ENCODE assay signal across 15 cellular contexts in genomic region chr13:100604909-100605308, GRCh38. TPM values are rescaled to one million over a fixed set of nuclear protein-coding genes. Genes with fewer than 3 reads are reported as not detected.
DNase-seq lines count a peak whose midpoint lies in the region; ATAC-seq and TF ChIP-seq lines count a peak whose summit lies in the region.
"Had no signal": no experiment of that assay in that cellular context is flagged by ENCODE, and none has a peak within 500 bp of the region (broad histone marks: within the 10 kb centered on the region; RNA-seq: fewer than 3 reads in every experiment).

No MANE protein-coding gene starts in this region.

- H3K9me3 ChIP-seq in right cardiac atrium (ENCODE audit: control insufficient read depth, low read length) (no peaks in the 10 kb centered on the region), right atrium auricular region (no peaks in the 10 kb centered on the region)
- H3K9me3 ChIP-seq: A549, Caco-2 had no signal

- no peaks in the 10 kb centered on the region for H3K27me3 Mint-ChIP-seq in activated CD8-positive, alpha-beta T cell treated with anti-CD3 and anti-CD28 coated beads for 36 hours
- H3K27me3 Mint-ChIP-seq: CD4-positive, alpha-beta T cell had no signal

- ATAC-seq in right cardiac atrium: peak; percentile 55 to 76
- no peak for ATAC-seq in stimulated activated effector memory CD8-positive, alpha-beta T cell treated with anti-CD3 and anti-CD28 coated beads, Interleukin-12 subunit alpha, Interleukin-12 subunit beta, amount 100 ng/mL, for 72 hours
- no peak for ATAC-seq in activated CD8-positive, alpha-beta T cell treated with anti-CD3 and anti-CD28 coated beads for 36 hours
- ATAC-seq: A549 had no signal

- no peaks in the 10 kb centered on the region for H3K36me3 ChIP-seq in right atrium auricular region

- POLR2A ChIA-PET in activated CD8-positive, alpha-beta T cell treated with anti-CD3 and anti-CD28 coated beads for 36 hours (lab: Charles Lee): no interaction called here

- peak overlapping the region; percentile 40 for H3K27ac Mint-ChIP-seq in stimulated activated effector memory CD8-positive, alpha-beta T cell treated with anti-CD3 and anti-CD28 coated beads, Interleukin-12 subunit alpha, Interleukin-12 subunit beta, amount 100 ng/mL, for 72 hours
- no peak overlapping the region for H3K27ac Mint-ChIP-seq in activated CD8-positive, alpha-beta T cell treated with anti-CD3 and anti-CD28 coated beads for 36 hours
- H3K27ac Mint-ChIP-seq: CD4-positive, alpha-beta T cell had no signal

- H3K4me3 Mint-ChIP-seq in stimulated activated effector memory CD8-positive, alpha-beta T cell treated with anti-CD3 and anti-CD28 coated beads, Interleukin-12 subunit alpha, Interleukin-12 subunit beta, amount 100 ng/mL, for 72 hours: no peak overlapping the region
- no peak overlapping the region for H3K4me3 Mint-ChIP-seq in activated CD8-positive, alpha-beta T cell treated with anti-CD3 and anti-CD28 coated beads for 36 hours
- H3K4me3 Mint-ChIP-seq: CD4-positive, alpha-beta T cell had no signal

- no peaks in the 10 kb centered on the region for H3K9me3 Mint-ChIP-seq in stimulated activated effector memory CD8-positive, alpha-beta T cell treated with anti-CD3 and anti-CD28 coated beads, Interleukin-12 subunit alpha, Interleukin-12 subunit beta, amount 100 ng/mL, for 72 hours
- no peaks in the 10 kb centered on the region for H3K9me3 Mint-ChIP-seq in activated CD8-positive, alpha-beta T cell treated with anti-CD3 and anti-CD28 coated beads for 36 hours
- H3K9me3 Mint-ChIP-seq: CD4-positive, alpha-beta T cell had no signal

- CTCF ChIA-PET in activated CD8-positive, alpha-beta T cell treated with anti-CD3 and anti-CD28 coated beads for 36 hours (lab: Charles Lee): interaction anchor here (1.0 to 1.1 kb wide), 2 partner anchors 9 to 33 kb away, joined by 3 to 5 read pairs; no protein-coding TSS in a partner anchor

- H3K27ac ChIP-seq in right cardiac atrium (ENCODE audit: low read length) (no peak overlapping the region), right atrium auricular region (no peak overlapping the region)
- H3K27ac ChIP-seq: 22Rv1, A549, C4-2B, GM23248, HL-60 had no signal

- DNase-seq in right cardiac atrium (no peak), right atrium auricular region (ENCODE audit: low spot score) (no peak), left kidney (ENCODE audit: low read depth, low spot score) (peak; percentile 66), NCI-H446 treated with DMSO at 0.1 percent for 48 hours (lab: John Stamatoyannopoulos, UW) (no peak), NCI-H2227 (lab: John Stamatoyannopoulos, UW; ENCODE audit: unreplicated experiment) (no peak)
- DNase-seq in stimulated activated effector memory CD8-positive, alpha-beta T cell treated with anti-CD3 and anti-CD28 coated beads, Interleukin-12 subunit alpha, Interleukin-12 subunit beta, amount 100 ng/mL, for 72 hours (ENCODE audit: low spot score in 2 of 2): no peak
- no peak for DNase-seq in activated CD8-positive, alpha-beta T cell treated with anti-CD3 and anti-CD28 coated beads for 36 hours
- DNase-seq: Caco-2; CD4-positive, alpha-beta T cell; GM23248; HCEC 1CT had no signal

- peaks cover 17% of the 10 kb centered on the region for H3K4me1 Mint-ChIP-seq in stimulated activated effector memory CD8-positive, alpha-beta T cell treated with anti-CD3 and anti-CD28 coated beads, Interleukin-12 subunit alpha, Interleukin-12 subunit beta, amount 100 ng/mL, for 72 hours
- peaks cover 16% of the 10 kb centered on the region for H3K4me1 Mint-ChIP-seq in activated CD8-positive, alpha-beta T cell treated with anti-CD3 and anti-CD28 coated beads for 36 hours (ENCODE audit: low read depth)

- H3K4me3 ChIP-seq in right cardiac atrium (ENCODE audit: low read length) (no peak overlapping the region), right atrium auricular region (no peak overlapping the region)
- H3K4me3 ChIP-seq: A549, GM23248 had no signal

- WGBS in right cardiac atrium: 49% methylated on average over 5 of the region's 5 CpGs

- H3K36me3 Mint-ChIP-seq in stimulated activated effector memory CD8-positive, alpha-beta T cell treated with anti-CD3 and anti-CD28 coated beads, Interleukin-12 subunit alpha, Interleukin-12 subunit beta, amount 100 ng/mL, for 72 hours: peaks cover 17% of the 10 kb centered on the region
- H3K36me3 Mint-ChIP-seq in activated CD8-positive, alpha-beta T cell treated with anti-CD3 and anti-CD28 coated beads for 36 hours (ENCODE audit: low read depth): peaks cover 14% of the 10 kb centered on the region

- intact Hi-C loops in right cardiac atrium (cut with DNase I): no loop called here
- intact Hi-C loops in activated CD8-positive, alpha-beta T cell treated with anti-CD3 and anti-CD28 coated beads for 36 hours (cut with micrococcal nuclease): no loop called here

- H3K27me3 ChIP-seq in right cardiac atrium (ENCODE audit: control insufficient read depth, insufficient read depth) (no peaks in the 10 kb centered on the region), right atrium auricular region (no peaks in the 10 kb centered on the region)

- no peak for TF ChIP-seq CTCF in right atrium auricular region (IDR thresholded peaks at IDR 0.05)
- no peak for TF ChIP-seq CTCF in activated CD8-positive, alpha-beta T cell treated with anti-CD3 and anti-CD28 coated beads for 36 hours (IDR thresholded peaks at IDR 0.05)

- H3K4me1 ChIP-seq in right cardiac atrium (ENCODE audit: control insufficient read depth, insufficient read depth, low read length) (no peaks in the 10 kb centered on the region), right atrium auricular region (no peaks in the 10 kb centered on the region)
- H3K4me1 ChIP-seq: A549, Caco-2 had no signal

RNA-seq across cellular contexts. Expression of gene GGACT, which starts 16.3 kb away (rescaled TPM):
- total RNA-seq in right cardiac atrium (1 to 10 TPM; 1.0 to 2.2 (median 1.8) TPM), right atrium auricular region (1 to 10 TPM; 1.4 TPM)
- 0.63 TPM for polyA plus RNA-seq in right cardiac atrium
- total RNA-seq in activated CD8-positive, alpha-beta T cell treated with anti-CD3 and anti-CD28 coated beads for 36 hours: 1 to 10 TPM; 4.0 to 5.3 TPM

Comparison
In these comparisons a context has a peak if more than half of its experiments do, and no peak if none do; other contexts are left out.
1. ATAC-seq: peak in right cardiac atrium (2 of 2); none in stimulated activated effector memory CD8-positive, alpha-beta T cell treated with anti-CD3 and anti-CD28 coated beads, Interleukin-12 subunit alpha, Interleukin-12 subunit beta, amount 100 ng/mL, for 72 hours (single experiment) and activated CD8-positive, alpha-beta T cell treated with anti-CD3 and anti-CD28 coated beads for 36 hours (single experiment).